10 cellular contexts compared by ENCODE assay signal in the genomic region with DNA sequence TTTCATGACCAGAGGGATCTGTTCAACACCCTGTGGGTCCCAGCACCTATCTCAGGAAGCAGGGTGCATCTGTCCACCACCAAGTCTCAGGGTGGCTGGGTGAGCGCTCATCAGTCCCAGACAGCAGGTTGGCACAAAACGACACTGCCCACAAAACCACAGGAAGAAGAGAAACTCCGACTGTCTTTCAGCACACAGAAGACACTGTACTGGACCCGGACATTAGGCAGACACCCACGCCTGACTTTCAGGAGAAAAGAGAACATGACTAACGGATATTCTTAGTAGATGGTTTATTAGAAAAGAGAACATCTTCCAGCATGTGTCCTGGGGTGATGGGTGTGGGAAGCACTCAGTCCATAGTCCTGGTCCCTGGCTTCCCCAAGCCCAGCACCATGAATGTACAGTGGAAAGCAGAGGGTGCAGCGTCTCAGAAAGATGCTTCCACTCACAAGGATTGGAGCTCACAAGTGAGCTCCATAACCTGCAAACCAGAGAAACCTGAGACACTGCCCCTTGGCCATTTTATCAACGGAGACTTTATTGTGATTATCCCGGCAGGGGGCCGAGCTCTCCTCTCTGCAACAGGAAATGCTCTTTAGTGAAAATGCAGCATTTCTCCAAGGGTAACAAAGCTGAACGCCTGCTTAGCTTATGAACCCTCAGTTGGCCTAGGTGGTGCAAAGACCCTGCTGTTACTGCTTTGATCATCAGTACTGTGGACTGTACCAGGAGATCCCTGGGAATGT. TPM values are rescaled to one million over a fixed set of nuclear protein-coding genes. Genes with fewer than 3 reads are reported as not detected.
DNase-seq lines count a peak whose midpoint lies in the region; ATAC-seq lines count a peak whose summit lies in the region.
"Had no signal": no experiment of that assay in that cellular context is flagged by ENCODE, and none has a peak within 500 bp of the region (broad histone marks: within the 10 kb centered on the region; RNA-seq: fewer than 3 reads in every experiment).

No MANE protein-coding gene starts in this region.

- H3K27ac ChIP-seq in HUES48 (ENCODE audit: low read depth, low read length) = peak overlapping the region; percentile 69
- H3K27ac ChIP-seq: 22Rv1, SJSA1 had no signal

- no peaks in the 10 kb centered on the region for H3K36me3 ChIP-seq in HUES48 (ENCODE audit: control insufficient read depth, insufficient read depth, low read length)
- H3K36me3 ChIP-seq: SJSA1 had no signal

- H3K36me3 Mint-ChIP-seq in activated CD4-positive, alpha-beta T cell treated with anti-CD3 and anti-CD28 coated beads, Interleukin-2, amount 10 ng/mL, durations not matched to agents 7 days and 5 days (ENCODE audit: low read depth) = peaks cover 4% of the 10 kb centered on the region

- H3K27me3 ChIP-seq in HUES48 (ENCODE audit: control insufficient read depth, insufficient read depth, low read length) = no peaks in the 10 kb centered on the region; the same call in 1 of the 2 replicates
- H3K27me3 ChIP-seq: SJSA1 had no signal

- DNase-seq in NCI-H146 (lab: John Stamatoyannopoulos, UW) = peak; percentile 52
- DNase-seq in NCI-H146 treated with DMSO at 0.1 percent for 48 hours (lab: John Stamatoyannopoulos, UW; ENCODE audit: unreplicated experiment) = no peak
- peak; percentile 65 for DNase-seq in activated CD4-positive, alpha-beta T cell treated with anti-CD3 and anti-CD28 coated beads, Interleukin-2, amount 10 ng/mL, durations not matched to agents 7 days and 5 days
- peak; percentile 42 for DNase-seq in globus pallidus (ENCODE audit: low spot score)
- peak; percentile 54 to 72 for DNase-seq in stimulated activated CD8-positive, alpha-beta memory T cell treated with anti-CD3 and anti-CD28 coated beads, Interleukin-15, amount 100 ng/mL, for 4 hours (ENCODE audit: low read depth in 2 of 2)
- DNase-seq in D341Med (ENCODE audit: low spot score) = no peak

- no peaks in the 10 kb centered on the region for H3K9me3 Mint-ChIP-seq in activated CD4-positive, alpha-beta T cell treated with anti-CD3 and anti-CD28 coated beads, Interleukin-2, amount 10 ng/mL, durations not matched to agents 7 days and 5 days

- no peaks in the 10 kb centered on the region for H3K9me3 ChIP-seq in HUES48 (ENCODE audit: control insufficient read depth, insufficient read depth, low read length)
- H3K9me3 ChIP-seq: SJSA1 had no signal

- peaks cover 28% of the 10 kb centered on the region for H3K4me1 Mint-ChIP-seq in activated CD4-positive, alpha-beta T cell treated with anti-CD3 and anti-CD28 coated beads, Interleukin-2, amount 10 ng/mL, durations not matched to agents 7 days and 5 days

- CTCF ChIA-PET in activated CD4-positive, alpha-beta T cell treated with anti-CD3 and anti-CD28 coated beads, Interleukin-2, amount 10 ng/mL, durations not matched to agents 7 days and 5 days (lab: Charles Lee) = interaction anchor here (1.3 to 5.2 kb wide), 10 partner anchors 10 to 108 kb away, joined by 3 to 28 read pairs (median 7); no protein-coding TSS in a partner anchor

- no peak for ATAC-seq in HG03342 (IDR thresholded peaks at IDR 0.05; ENCODE audit: unreplicated experiment)

- peak overlapping the region; percentile 66 for H3K4me3 Mint-ChIP-seq in activated CD4-positive, alpha-beta T cell treated with anti-CD3 and anti-CD28 coated beads, Interleukin-2, amount 10 ng/mL, durations not matched to agents 7 days and 5 days

- H3K9ac ChIP-seq in HUES48 (ENCODE audit: low read depth, low read length) = no peak overlapping the region; the same call in 1 of the 2 replicates

- H3K27ac Mint-ChIP-seq in activated CD4-positive, alpha-beta T cell treated with anti-CD3 and anti-CD28 coated beads, Interleukin-2, amount 10 ng/mL, durations not matched to agents 7 days and 5 days = no peak overlapping the region

- H3K4me3 ChIP-seq in HUES48 (ENCODE audit: low read depth, low read length) = peak overlapping the region; percentile 46
- H3K4me3 ChIP-seq: SJSA1 had no signal

- no peaks in the 10 kb centered on the region for H3K27me3 Mint-ChIP-seq in activated CD4-positive, alpha-beta T cell treated with anti-CD3 and anti-CD28 coated beads, Interleukin-2, amount 10 ng/mL, durations not matched to agents 7 days and 5 days

- POLR2A ChIA-PET in activated CD4-positive, alpha-beta T cell treated with anti-CD3 and anti-CD28 coated beads, Interleukin-2, amount 10 ng/mL, durations not matched to agents 7 days and 5 days (lab: Charles Lee) = interaction anchor here (0.6 to 2.3 kb wide), 4 partner anchors 36 to 66 kb away, joined by 3 to 22 read pairs (median 8); partner anchors contain the start of gene LCP2

- peaks cover 44% of the 10 kb centered on the region for H3K4me1 ChIP-seq in HUES48 (ENCODE audit: control insufficient read depth, insufficient read depth, low read length)

RNA-seq across cellular contexts. Expression of gene LCP2, which starts 35.8 kb away (rescaled TPM):
- 100 to 1,000 TPM; 285 to 309 TPM for total RNA-seq in activated CD4-positive, alpha-beta T cell treated with anti-CD3 and anti-CD28 coated beads, Interleukin-2, amount 10 ng/mL, durations not matched to agents 7 days and 5 days

RNA-seq across cellular contexts. Expression of gene KCNMB1, which starts 55.8 kb away (rescaled TPM):
- not detected for total RNA-seq in activated CD4-positive, alpha-beta T cell treated with anti-CD3 and anti-CD28 coated beads, Interleukin-2, amount 10 ng/mL, durations not matched to agents 7 days and 5 days

Comparison
In these comparisons a context has a peak if more than half of its experiments do, and no peak if none do; other contexts are left out.
1. DNase-seq: peak in NCI-H146 (single experiment), activated CD4-positive, alpha-beta T cell treated with anti-CD3 and anti-CD28 coated beads, Interleukin-2, amount 10 ng/mL, durations not matched to agents 7 days and 5 days (single experiment), globus pallidus (single experiment) and stimulated activated CD8-positive, alpha-beta memory T cell treated with anti-CD3 and anti-CD28 coated beads, Interleukin-15, amount 100 ng/mL, for 4 hours (2 of 2); none in NCI-H146 treated with DMSO at 0.1 percent for 48 hours (single experiment) and D341Med (single experiment).